28 cellular contexts compared by ENCODE assay signal in genomic region chr18:32337821-32338220, GRCh38.
"Had no signal": no experiment of that assay in that cellular context is flagged by ENCODE, and none has a peak within 500 bp of the region (broad histone marks: within the 10 kb centered on the region; RNA-seq: fewer than 3 reads in every experiment).

No MANE protein-coding gene starts in this region.

- H3K9me3 Mint-ChIP-seq: activated CD4-positive, alpha-beta memory T cell treated with anti-CD3 and anti-CD28 coated beads for 36 hours; activated CD4-positive, alpha-beta T cell treated with anti-CD3 and anti-CD28 coated beads, Interleukin-2, amount 10 ng/mL, durations not matched to agents 7 days and 5 days; activated naive CD4-positive, alpha-beta T cell treated with anti-CD3 and anti-CD28 coated beads for 36 hours; activated naive CD8-positive, alpha-beta T cell treated with anti-CD3 and anti-CD28 coated beads, Interleukin-2, amount 10 ng/mL, durations not matched to agents 7 days and 5 days; T-helper 2 cell treated with Interferon-gamma antibody and Interleukin-4, amounts not matched to agents 5 μg/mL and 100 μg/mL, for 36 hours had no signal

- DNase-seq: activated CD4-positive, alpha-beta memory T cell treated with anti-CD3 and anti-CD28 coated beads for 36 hours; activated CD4-positive, alpha-beta T cell treated with anti-CD3 and anti-CD28 coated beads, Interleukin-2, amount 10 ng/mL, durations not matched to agents 7 days and 5 days; activated CD4-positive, CD25-positive, alpha-beta regulatory T cell; activated CD8-positive, alpha-beta memory T cell treated with anti-CD3 and anti-CD28 coated beads for 24 hours; activated gamma-delta T cell; activated naive CD4-positive, alpha-beta T cell treated with anti-CD3 and anti-CD28 coated beads for 36 hours; activated naive CD8-positive, alpha-beta T cell treated with anti-CD3 and anti-CD28 coated beads, Interleukin-2, amount 10 ng/mL, durations not matched to agents 7 days and 5 days; activated T-cell treated with anti-CD3 and anti-CD28 coated beads, Interleukin-2, amount 50 U/mL, for 4 hours; adrenal gland; anterior cingulate cortex; body of pancreas; Karpas-422; MM.1S; NCI-H1105; NCI-H1436; NCI-H1694 treated with DMSO at 0.1 percent for 48 hours; NCI-H2029 treated with DMSO at 0.1 percent for 48 hours; NCI-H345; NCI-H510A; NCI-H526 treated with DMSO at 0.1 percent for 48 hours; PC-3; SHP77; SW 1271 had no signal

- H3K27me3 ChIP-seq: adrenal gland, body of pancreas, cardiac muscle cell, SJSA1 had no signal

- ATAC-seq: activated T-cell treated with anti-CD3 and anti-CD28 coated beads, Interleukin-2, amount 50 U/mL, for 4 hours; body of pancreas; K562; PC-3; SK-N-SH treated with all-trans-retinoic acid at 6 μM for 48 hours had no signal

- H3K27ac Mint-ChIP-seq: activated CD4-positive, alpha-beta memory T cell treated with anti-CD3 and anti-CD28 coated beads for 36 hours; activated CD4-positive, alpha-beta T cell treated with anti-CD3 and anti-CD28 coated beads, Interleukin-2, amount 10 ng/mL, durations not matched to agents 7 days and 5 days; activated naive CD4-positive, alpha-beta T cell treated with anti-CD3 and anti-CD28 coated beads for 36 hours; activated naive CD8-positive, alpha-beta T cell treated with anti-CD3 and anti-CD28 coated beads, Interleukin-2, amount 10 ng/mL, durations not matched to agents 7 days and 5 days; T-helper 2 cell treated with Interferon-gamma antibody and Interleukin-4, amounts not matched to agents 5 μg/mL and 100 μg/mL, for 36 hours had no signal

- H3K4me1 Mint-ChIP-seq: activated CD4-positive, alpha-beta T cell treated with anti-CD3 and anti-CD28 coated beads, Interleukin-2, amount 10 ng/mL, durations not matched to agents 7 days and 5 days; activated naive CD8-positive, alpha-beta T cell treated with anti-CD3 and anti-CD28 coated beads, Interleukin-2, amount 10 ng/mL, durations not matched to agents 7 days and 5 days had no signal

- H3K4me3 Mint-ChIP-seq: activated CD4-positive, alpha-beta memory T cell treated with anti-CD3 and anti-CD28 coated beads for 36 hours; activated CD4-positive, alpha-beta T cell treated with anti-CD3 and anti-CD28 coated beads, Interleukin-2, amount 10 ng/mL, durations not matched to agents 7 days and 5 days; activated naive CD4-positive, alpha-beta T cell treated with anti-CD3 and anti-CD28 coated beads for 36 hours; activated naive CD8-positive, alpha-beta T cell treated with anti-CD3 and anti-CD28 coated beads, Interleukin-2, amount 10 ng/mL, durations not matched to agents 7 days and 5 days; activated T-cell treated with anti-CD3 and anti-CD28 coated beads, Interleukin-2, amount 50 U/mL, for 4 hours; T-helper 2 cell treated with Interferon-gamma antibody and Interleukin-4, amounts not matched to agents 5 μg/mL and 100 μg/mL, for 36 hours had no signal

- H3K27ac ChIP-seq: adrenal gland, body of pancreas, cardiac muscle cell, SJSA1 had no signal

- H3K9me3 ChIP-seq: adrenal gland, body of pancreas had no signal

- H3K36me3 ChIP-seq: adrenal gland, cardiac muscle cell, SJSA1 had no signal

- H3K4me3 ChIP-seq: adrenal gland, body of pancreas, cardiac muscle cell, K562, SJSA1 had no signal

- H3K27me3 Mint-ChIP-seq: activated CD4-positive, alpha-beta memory T cell treated with anti-CD3 and anti-CD28 coated beads for 36 hours had no signal

- H3K4me1 ChIP-seq: adrenal gland, SJSA1 had no signal

- H3K36me3 Mint-ChIP-seq: activated CD4-positive, alpha-beta memory T cell treated with anti-CD3 and anti-CD28 coated beads for 36 hours; activated naive CD8-positive, alpha-beta T cell treated with anti-CD3 and anti-CD28 coated beads, Interleukin-2, amount 10 ng/mL, durations not matched to agents 7 days and 5 days had no signal
